In genomic region chr7:1550846-1551155, GRCh38 we compare ENCODE assay signal across 1 cellular context.
TF ChIP-seq lines count a peak whose summit lies in the region.

No MANE protein-coding gene starts in this region.

TF ChIP-seq in SK-N-SH, 30 proteins besides CTCF, POLR2A, EP300 and RAD21 (continued from another document):
- TF ChIP-seq USF2 (IDR thresholded peaks at IDR 0.05; ENCODE audit: borderline replicate concordance, low read depth, low read length): no peak
- no peak for TF ChIP-seq NFIC (IDR thresholded peaks at IDR 0.05; ENCODE audit: borderline replicate concordance)
- no peak for TF ChIP-seq SIN3A (IDR thresholded peaks at IDR 0.05; ENCODE audit: borderline replicate concordance, low read depth, low read length)
- TF ChIP-seq RXRA (IDR thresholded peaks at IDR 0.05; ENCODE audit: borderline replicate concordance, low read depth): no peak
